In genomic region chr2:7007846-7008741, GRCh38 we compare ENCODE assay signal across 8 cellular contexts.
DNase-seq lines count a peak whose midpoint lies in the region; ATAC-seq and TF ChIP-seq lines count a peak whose summit lies in the region.

No MANE protein-coding gene starts in this region.

- no peaks in the 10 kb centered on the region for H3K27me3 Mint-ChIP-seq in T-helper 2 cell treated with Interferon-gamma antibody and Interleukin-4, amounts not matched to agents 5 μg/mL and 100 μg/mL, for 36 hours (ENCODE audit: low read depth)

- peak overlapping the region; percentile 43 for H3K4me3 ChIP-seq in NB4 (ENCODE audit: low read depth, low read length)
- H3K4me3 ChIP-seq in lung: no peak overlapping the region

- TF ChIP-seq POLR2A in NB4 (IDR thresholded peaks at IDR 0.05; ENCODE audit: extremely low read depth, insufficient read length): no peak

- H3K4me1 Mint-ChIP-seq in T-helper 2 cell treated with Interferon-gamma antibody and Interleukin-4, amounts not matched to agents 5 μg/mL and 100 μg/mL, for 36 hours (ENCODE audit: low read depth): peaks cover 5% of the 10 kb centered on the region

- H3K4me1 ChIP-seq in lung (ENCODE audit: control insufficient read depth in 2 of 2, insufficient read depth in 2 of 2, low read length in 2 of 2): peaks cover 11 to 17% of the 10 kb centered on the region in 2 donors

- ATAC-seq in GM19463 (IDR thresholded peaks at IDR 0.05; ENCODE audit: unreplicated experiment): peak; percentile 68
- peak; percentile 35 for ATAC-seq in lung (ENCODE audit: insufficient read depth, low FRiP score)
- ATAC-seq in HG03175 (IDR thresholded peaks at IDR 0.05; ENCODE audit: unreplicated experiment): no peak

- no peaks in the 10 kb centered on the region for H3K9me3 ChIP-seq in lung (ENCODE audit: control insufficient read depth in 2 of 2, insufficient read depth in 1 of 2, low read length in 1 of 2)

- H3K27me3 ChIP-seq in lung (ENCODE audit: control insufficient read depth, insufficient read depth): no peaks in the 10 kb centered on the region

- H3K9me3 Mint-ChIP-seq in T-helper 2 cell treated with Interferon-gamma antibody and Interleukin-4, amounts not matched to agents 5 μg/mL and 100 μg/mL, for 36 hours: no peaks in the 10 kb centered on the region

- WGBS in lung, 2 donors: 16 to 28% methylated on average over 24 of the region's 24 CpGs

- TF ChIP-seq CTCF in NB4 (IDR thresholded peaks at IDR 0.05; ENCODE audit: low read depth, low read length) (peak; percentile 63), lung (IDR thresholded peaks at IDR 0.05; ENCODE audit: control extremely low read depth, extremely low read depth) (no peak)

- no peak overlapping the region for H3K27ac Mint-ChIP-seq in T-helper 2 cell treated with Interferon-gamma antibody and Interleukin-4, amounts not matched to agents 5 μg/mL and 100 μg/mL, for 36 hours

- DNase-seq in NB4 (ENCODE audit: low read depth) (peak; percentile 99), cerebellar cortex (ENCODE audit: low spot score) (peak; percentile 85), lung (ENCODE audit: low spot score) (peak; percentile 71)
- no peak for DNase-seq in activated CD4-positive, alpha-beta T cell treated with anti-CD3 and anti-CD28 coated beads for 1 hour
- DNase-seq in T-helper 2 cell treated with Interferon-gamma antibody and Interleukin-4, amounts not matched to agents 5 μg/mL and 100 μg/mL, for 36 hours (ENCODE audit: low spot score): no peak

- no peaks in the 10 kb centered on the region for H3K36me3 ChIP-seq in lung (ENCODE audit: control insufficient read depth in 2 of 2, insufficient read depth in 2 of 2, low read length in 2 of 2)

- H3K27ac ChIP-seq in lung (ENCODE audit: low read depth in 1 of 2, low read length in 1 of 2) (peak overlapping the region; percentile 20 to 34), temporal lobe (ENCODE audit: low read depth, low read length) (peak overlapping the region; percentile 93)

- peaks cover 16% of the 10 kb centered on the region for H3K36me3 Mint-ChIP-seq in T-helper 2 cell treated with Interferon-gamma antibody and Interleukin-4, amounts not matched to agents 5 μg/mL and 100 μg/mL, for 36 hours (ENCODE audit: low read depth)

- H3K4me3 Mint-ChIP-seq in T-helper 2 cell treated with Interferon-gamma antibody and Interleukin-4, amounts not matched to agents 5 μg/mL and 100 μg/mL, for 36 hours: no peak overlapping the region

Comparison
In these comparisons a context has a peak if more than half of its experiments do, and no peak if none do; other contexts are left out.
1. DNase-seq: peak in NB4 (single experiment), cerebellar cortex (single experiment) and lung (single experiment); none in activated CD4-positive, alpha-beta T cell treated with anti-CD3 and anti-CD28 coated beads for 1 hour (single experiment) and T-helper 2 cell treated with Interferon-gamma antibody and Interleukin-4, amounts not matched to agents 5 μg/mL and 100 μg/mL, for 36 hours (single experiment).